In the genomic region with DNA sequence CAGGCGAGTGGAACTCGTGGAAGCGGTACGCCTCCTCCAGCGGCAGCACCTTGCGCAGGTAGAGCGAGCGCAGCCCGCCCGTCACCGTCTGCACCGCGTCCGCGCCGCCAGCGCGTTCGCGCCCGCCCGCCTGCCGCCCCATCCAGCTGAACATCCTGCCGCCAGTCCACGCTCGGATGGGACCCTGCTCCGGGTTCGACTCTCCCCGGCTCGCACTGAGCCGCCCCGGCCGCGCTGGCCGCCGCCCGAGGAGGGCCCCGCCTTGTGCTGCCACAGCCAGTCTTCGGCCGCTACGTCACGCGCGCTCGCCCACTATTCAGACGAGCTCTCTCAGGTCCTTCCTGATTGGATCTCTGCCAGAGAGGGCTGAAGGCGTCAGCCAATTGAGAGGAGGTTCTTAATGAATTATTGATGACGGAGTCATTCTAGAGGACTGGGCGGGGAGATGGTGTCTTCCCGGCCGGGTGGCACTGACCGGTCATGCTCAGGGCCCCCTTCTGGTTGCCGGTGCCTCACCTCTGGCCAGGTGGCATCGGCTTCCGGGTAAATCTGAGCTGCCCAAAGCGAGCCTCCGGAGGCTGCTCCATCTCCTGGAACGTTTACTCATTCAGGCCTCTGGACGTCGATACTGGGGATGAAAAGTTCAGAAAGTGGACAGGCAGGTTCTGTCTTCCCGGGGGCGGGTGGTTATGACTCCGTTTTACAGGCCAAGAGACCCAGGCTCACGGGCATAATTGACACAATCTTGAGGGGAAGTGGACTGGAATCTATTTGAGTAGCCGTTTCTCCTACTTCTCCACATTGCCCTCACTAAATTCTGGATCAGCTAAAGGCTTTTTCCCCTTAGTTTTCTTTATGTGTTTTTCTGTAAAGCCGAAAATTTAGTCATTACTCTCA, we compare ENCODE assay signal across 8 cellular contexts. TPM values are rescaled to one million over a fixed set of nuclear protein-coding genes. Genes with fewer than 3 reads are reported as not detected.
A peak's percentile ranks its signal among the peaks of the same experiment; 100 is the strongest.
DNase-seq lines count a peak whose midpoint lies in the region; TF ChIP-seq lines count a peak whose summit lies in the region.

A gene (minus strand): TSS at position 217 of the 897 bp plus-strand sequence. CDS start 63 bp downstream, at position 154.

- CTCF ChIA-PET in activated naive CD4-positive, alpha-beta T cell treated with anti-CD3 and anti-CD28 coated beads, Interleukin-2, amount 10 ng/mL, durations not matched to agents 7 days and 5 days (lab: Charles Lee): interaction anchor here (1.2 to 4.8 kb wide), 4 partner anchors 10 to 165 kb away, joined by 3 to 36 read pairs (median 6); no protein-coding TSS in a partner anchor

- H3K4me1 Mint-ChIP-seq in activated naive CD4-positive, alpha-beta T cell treated with anti-CD3 and anti-CD28 coated beads, Interleukin-2, amount 10 ng/mL, durations not matched to agents 7 days and 5 days: peaks cover 54% of the 10 kb centered on the region

- H3K27me3 Mint-ChIP-seq in activated naive CD4-positive, alpha-beta T cell treated with anti-CD3 and anti-CD28 coated beads, Interleukin-2, amount 10 ng/mL, durations not matched to agents 7 days and 5 days: peaks cover 15% of the 10 kb centered on the region

- peak; percentile 94 for DNase-seq in GM06990 (ENCODE audit: extremely low read depth, insufficient read length)
- DNase-seq in HFF-Myc (ENCODE audit: extremely low read depth, low read depth): peak; percentile 98
- DNase-seq in NAMALWA (ENCODE audit: low spot score): peak; percentile 99
- peak; percentile 99 for DNase-seq in SK-N-DZ (ENCODE audit: low spot score)
- DNase-seq in activated naive CD4-positive, alpha-beta T cell treated with anti-CD3 and anti-CD28 coated beads, Interleukin-2, amount 10 ng/mL, durations not matched to agents 7 days and 5 days: peak; percentile 97
- DNase-seq in germinal center (ENCODE audit: low spot score): peak; percentile 98
- peak; percentile 97 for DNase-seq in non-pigmented ciliary epithelial cell (ENCODE audit: low read depth)
- DNase-seq in superior temporal gyrus (ENCODE audit: extremely low spot score): peak; percentile 99

- H3K27ac Mint-ChIP-seq in activated naive CD4-positive, alpha-beta T cell treated with anti-CD3 and anti-CD28 coated beads, Interleukin-2, amount 10 ng/mL, durations not matched to agents 7 days and 5 days: peak within 1 kb of the TSS; percentile 95

- no peaks in the 10 kb centered on the region for H3K9me3 Mint-ChIP-seq in activated naive CD4-positive, alpha-beta T cell treated with anti-CD3 and anti-CD28 coated beads, Interleukin-2, amount 10 ng/mL, durations not matched to agents 7 days and 5 days

- no peaks in the 10 kb centered on the region for H3K36me3 ChIP-seq in GM06990 (ENCODE audit: control insufficient read depth, insufficient read depth, low read length)

- H3K4me3 ChIP-seq in GM06990 (replicated peaks; ENCODE audit: low read depth, low read length) (peak within 1 kb of the TSS; percentile 96), HFF-Myc (replicated peaks; ENCODE audit: low read depth, low read length) (peak within 1 kb of the TSS; percentile 77)

- no peaks in the 10 kb centered on the region for H3K27me3 ChIP-seq in GM06990 (replicated peaks; ENCODE audit: control insufficient read depth, insufficient read depth, low read length)

- H3K4me3 Mint-ChIP-seq in activated naive CD4-positive, alpha-beta T cell treated with anti-CD3 and anti-CD28 coated beads, Interleukin-2, amount 10 ng/mL, durations not matched to agents 7 days and 5 days: peak within 1 kb of the TSS; percentile 87

- TF ChIP-seq CTCF in GM06990 (IDR thresholded peaks at IDR 0.05; ENCODE audit: insufficient read depth, low read length, poor library complexity, severe bottlenecking) (peak; percentile 56), HFF-Myc (IDR thresholded peaks at IDR 0.05; ENCODE audit: low read depth, low read length, missing control alignments) (peak; percentile 35)

- H3K36me3 Mint-ChIP-seq in activated naive CD4-positive, alpha-beta T cell treated with anti-CD3 and anti-CD28 coated beads, Interleukin-2, amount 10 ng/mL, durations not matched to agents 7 days and 5 days: peaks cover 10% of the 10 kb centered on the region

RNA-seq across cellular contexts. Expression of the gene that starts here (rescaled TPM):
- 2.2 and 2.8 TPM in 2 replicates for polyA plus RNA-seq in SK-N-DZ (2014; cell fraction: cytosol; rRNA removed)
- polyA plus RNA-seq in SK-N-DZ (2014; cell fraction: nucleus; rRNA removed): 0.62 and 1.1 TPM in 2 replicates

Comparison
In these comparisons a context has a peak if more than half of its experiments do, and no peak if none do; other contexts are left out.
1. Peak in every context shown above with its lines: DNase-seq and H3K4me3 ChIP-seq.